Comparison of ENCODE assay signal across 18 cellular contexts in genomic region chr14:63551338-63551737, GRCh38. TPM values are rescaled to one million over a fixed set of nuclear protein-coding genes. Genes with fewer than 3 reads are reported as not detected.
A peak's percentile ranks its signal among the peaks of the same experiment; 100 is the strongest.
DNase-seq lines count a peak whose midpoint lies in the region; ATAC-seq and TF ChIP-seq lines count a peak whose summit lies in the region.
"Had no signal": no experiment of that assay in that cellular context is flagged by ENCODE, and none has a peak within 500 bp of the region (broad histone marks: within the 10 kb centered on the region; RNA-seq: fewer than 3 reads in every experiment).

No MANE protein-coding gene starts in this region.

- in situ Hi-C loops in astrocyte of the spinal cord (cut with HindIII; ENCODE audit: low sequenced_read_pairs): no loop called here

- no peaks in the 10 kb centered on the region for H3K36me3 Mint-ChIP-seq in nephron progenitor cell (ENCODE audit: low read depth)

- peaks cover 14% of the 10 kb centered on the region for H3K4me1 Mint-ChIP-seq in nephron progenitor cell

- peak overlapping the region; percentile 62 for H3K27ac Mint-ChIP-seq in nephron progenitor cell
- H3K27ac Mint-ChIP-seq: activated CD8-positive, alpha-beta T cell treated with anti-CD3 and anti-CD28 coated beads, Interleukin-2, amount 10 ng/mL, durations not matched to agents 7 days and 5 days; progenitor cell of endocrine pancreas; T-helper 1 cell treated with Interleukin-12 subunit alpha and Interleukin-12 subunit beta and Interleukin-4 antibody, amounts not matched to agents 30 μg/mL and 1 μg/mL, for 36 hours had no signal

- H3K9me3 Mint-ChIP-seq in nephron progenitor cell: no peaks in the 10 kb centered on the region
- H3K9me3 Mint-ChIP-seq: T-helper 1 cell treated with Interleukin-12 subunit alpha and Interleukin-12 subunit beta and Interleukin-4 antibody, amounts not matched to agents 30 μg/mL and 1 μg/mL, for 36 hours had no signal

- TF ChIP-seq CTCF in astrocyte of the spinal cord (IDR thresholded peaks at IDR 0.05; ENCODE audit: low read depth, low read length) (no peak), nephron progenitor cell (IDR thresholded peaks at IDR 0.05) (no peak)

- peaks cover 3% of the 10 kb centered on the region for H3K27me3 Mint-ChIP-seq in nephron progenitor cell (ENCODE audit: low read depth, poor library complexity)
- H3K27me3 Mint-ChIP-seq: progenitor cell of endocrine pancreas had no signal

- H3K4me3 ChIP-seq in astrocyte of the spinal cord (ENCODE audit: low read depth, low read length): no peak overlapping the region
- H3K4me3 ChIP-seq: BLaER1 treated with 17β-estradiol and CSF1 and Interleukin-3, amounts not matched to agents 10 nM and 100 nM; Peyer's patch had no signal

- no peak overlapping the region for H3K4me3 Mint-ChIP-seq in nephron progenitor cell
- H3K4me3 Mint-ChIP-seq: activated CD8-positive, alpha-beta T cell treated with anti-CD3 and anti-CD28 coated beads, Interleukin-2, amount 10 ng/mL, durations not matched to agents 7 days and 5 days; T-helper 1 cell treated with Interleukin-12 subunit alpha and Interleukin-12 subunit beta and Interleukin-4 antibody, amounts not matched to agents 30 μg/mL and 1 μg/mL, for 36 hours had no signal

- ATAC-seq in HG03432 (IDR thresholded peaks at IDR 0.05; ENCODE audit: unreplicated experiment) (peak; percentile 48), HG02840 (IDR thresholded peaks at IDR 0.05; ENCODE audit: low FRiP score, unreplicated experiment) (no peak), GM19395 (IDR thresholded peaks at IDR 0.05; ENCODE audit: unreplicated experiment) (no peak)
- ATAC-seq: activated CD8-positive, alpha-beta T cell treated with anti-CD3 and anti-CD28 coated beads, Interleukin-2, amount 10 ng/mL, durations not matched to agents 7 days and 5 days had no signal

- DNase-seq in Daoy (ENCODE audit: low read depth) (peak; percentile 82), astrocyte of the spinal cord (ENCODE audit: low read depth, low spot score) (peak; percentile 9), nephron progenitor cell (no peak), ecto neural progenitor cell (ENCODE audit: low spot score) (no peak), Ammon's horn (ENCODE audit: low spot score) (no peak)
- DNase-seq: activated CD8-positive, alpha-beta T cell treated with anti-CD3 and anti-CD28 coated beads, Interleukin-2, amount 10 ng/mL, durations not matched to agents 7 days and 5 days; activated effector memory CD4-positive, alpha-beta T cell treated with anti-CD3 and anti-CD28 coated beads, Interleukin-2, amount 50 U/mL, for 16 hours; hippocampal formation; NCI-H1436 treated with DMSO at 0.1 percent for 48 hours; NCI-H524 treated with DMSO at 0.1 percent for 48 hours; Peyer's patch; stimulated activated CD4-positive, alpha-beta T cell treated with anti-CD3 and anti-CD28 coated beads, Interleukin-2, amount 100 ng/mL, for 24 hours had no signal

RNA-seq across cellular contexts. Expression of gene PPP2R5E, which starts 8.2 kb away (rescaled TPM):
- 16.5 and 18.1 TPM in 2 replicates for total RNA-seq in Daoy (2014; rRNA removed; shearing (Covaris generic))

Comparison
In these comparisons a context has a peak if more than half of its experiments do, and no peak if none do; other contexts are left out.
1. DNase-seq: peak in Daoy (single experiment) and astrocyte of the spinal cord (single experiment); none in nephron progenitor cell (single experiment), ecto neural progenitor cell (single experiment) and Ammon's horn (single experiment).